Comparison of ENCODE assay signal across 1 cellular context in genomic region chr6:15496345-15497131, GRCh38.
TF ChIP-seq lines count a peak whose summit lies in the region.

No MANE protein-coding gene starts in this region.

TF ChIP-seq in WTC11, 78 proteins besides CTCF, POLR2A, EP300 and RAD21 (continued from another document):
- TF ChIP-seq ARID4B (CRISPR knock-in tag; IDR thresholded peaks at IDR 0.05; ENCODE audit: borderline replicate concordance) (no peak), FOXJ3 (CRISPR knock-in tag; IDR thresholded peaks at IDR 0.05; ENCODE audit: borderline replicate concordance) (no peak), TEAD1 (CRISPR knock-in tag; IDR thresholded peaks at IDR 0.05) (no peak), ZNF263 (CRISPR knock-in tag; IDR thresholded peaks at IDR 0.05; ENCODE audit: low read depth) (no peak), NFATC4 (CRISPR knock-in tag; IDR thresholded peaks at IDR 0.05) (no peak), USF2 (CRISPR knock-in tag; IDR thresholded peaks at IDR 0.05) (no peak), MLX (CRISPR knock-in tag; IDR thresholded peaks at IDR 0.05) (no peak), ERG (CRISPR knock-in tag; IDR thresholded peaks at IDR 0.05) (no peak), GRHL2 (CRISPR knock-in tag; IDR thresholded peaks at IDR 0.05; ENCODE audit: insufficient replicate concordance, severe bottlenecking) (no peak), ZNF396 (CRISPR knock-in tag; IDR thresholded peaks at IDR 0.05; ENCODE audit: borderline replicate concordance) (no peak)
- TF ChIP-seq, protein P1, sequence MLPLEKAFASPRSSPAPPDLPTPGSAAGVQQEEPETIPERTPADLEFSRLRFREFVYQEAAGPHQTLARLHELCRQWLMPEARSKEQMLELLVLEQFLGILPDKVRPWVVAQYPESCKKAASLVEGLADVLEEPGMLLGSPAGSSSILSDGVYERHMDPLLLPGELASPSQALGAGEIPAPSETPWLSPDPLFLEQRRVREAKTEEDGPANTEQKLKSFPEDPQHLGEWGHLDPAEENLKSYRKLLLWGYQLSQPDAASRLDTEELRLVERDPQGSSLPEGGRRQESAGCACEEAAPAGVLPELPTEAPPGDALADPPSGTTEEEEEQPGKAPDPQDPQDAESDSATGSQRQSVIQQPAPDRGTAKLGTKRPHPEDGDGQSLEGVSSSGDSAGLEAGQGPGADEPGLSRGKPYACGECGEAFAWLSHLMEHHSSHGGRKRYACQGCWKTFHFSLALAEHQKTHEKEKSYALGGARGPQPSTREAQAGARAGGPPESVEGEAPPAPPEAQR (CRISPR knock-in tag; IDR thresholded peaks at IDR 0.05), result no peak
TF ChIP-seq in WTC11: peak in this region for 0.
